1 cellular context compared by ENCODE assay signal in the genomic region with DNA sequence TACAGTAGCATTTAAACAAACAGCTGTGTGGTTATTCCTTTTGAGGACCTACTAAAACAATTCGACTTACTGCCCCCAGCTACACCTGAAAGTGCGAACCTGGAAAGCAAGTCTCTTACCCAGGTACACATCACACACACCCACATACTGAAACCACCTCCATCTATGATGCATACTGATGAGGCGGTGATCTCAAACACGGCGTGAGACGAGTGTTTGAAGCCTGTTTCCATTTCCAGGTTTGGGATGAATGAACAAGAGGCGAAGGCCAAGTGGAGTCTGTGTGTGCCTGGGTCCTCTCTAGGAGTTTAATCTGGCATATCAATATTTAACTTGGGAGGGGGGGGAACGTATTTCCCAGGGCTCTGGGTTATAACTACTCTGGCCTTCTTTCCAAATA.
TF ChIP-seq lines count a peak whose summit lies in the region.

No MANE protein-coding gene starts in this region.

TF ChIP-seq in GM12878, 131 proteins besides CTCF, POLR2A, EP300 and RAD21:
- no peak for TF ChIP-seq NRF1 (conservative IDR thresholded peaks at IDR 0.05; ENCODE audit: low read depth, low read length)
- TF ChIP-seq ZNF217 (IDR thresholded peaks at IDR 0.05), result no peak
- no peak for TF ChIP-seq LARP7 (IDR thresholded peaks at IDR 0.05)
- TF ChIP-seq MYB (IDR thresholded peaks at IDR 0.05; ENCODE audit: borderline replicate concordance, low read depth, low read length), result no peak
- no peak for TF ChIP-seq ZNF622 (IDR thresholded peaks at IDR 0.05)
- no peak for TF ChIP-seq CREM (IDR thresholded peaks at IDR 0.05; ENCODE audit: low read depth)
- TF ChIP-seq CEBPB (IDR thresholded peaks at IDR 0.05; ENCODE audit: borderline replicate concordance in 1 of 2, low read depth in 2 of 2, low read length in 2 of 2), result no peak
